8 cellular contexts compared by ENCODE assay signal in genomic region chr1:244322791-244323521, GRCh38.
DNase-seq lines count a peak whose midpoint lies in the region; ATAC-seq and TF ChIP-seq lines count a peak whose summit lies in the region.

No MANE protein-coding gene starts in this region.

- 31 to 42% methylated on average over 6 of the region's 6 CpGs for WGBS in transverse colon (ENCODE audit: low coverage in 1 of 2), 2 donors

- TF ChIP-seq EP300 in transverse colon (IDR thresholded peaks at IDR 0.05; ENCODE audit: low read depth): no peak

- intact Hi-C loops in Panc1 (cut with micrococcal nuclease; ENCODE audit: unreplicated experiment) (loop anchor here (10.0 kb wide), 1 partner anchor 112 kb away; no protein-coding TSS in a partner anchor), transverse colon (cut with DNase I; ENCODE audit: low total_unique reads) (no loop called here)

- peaks cover 12% of the 10 kb centered on the region for H3K4me1 ChIP-seq in Panc1 (ENCODE audit: control insufficient read depth, insufficient read depth, low read length)
- H3K4me1 ChIP-seq in transverse colon: peaks cover 0 to 35% (median 7%) of the 10 kb centered on the region in 4 donors

- CTCF ChIA-PET in Panc1 (lab: Charles Lee): no interaction called here

- TF ChIP-seq CTCF in Panc1 (IDR thresholded peaks at IDR 0.05) (no peak), transverse colon (IDR thresholded peaks at IDR 0.05) (no peak)

- POLR2A ChIA-PET in Panc1 (lab: Charles Lee): interaction anchor here (0.6 kb wide), 1 partner anchor 31 kb away, joined by 6 read pairs; no protein-coding TSS in a partner anchor

- TF ChIP-seq POLR2A in transverse colon (IDR thresholded peaks at IDR 0.05): no peak

- no peaks in the 10 kb centered on the region for H3K9me3 ChIP-seq in Panc1 (ENCODE audit: control insufficient read depth, insufficient read depth, low read depth, low read length)
- peaks cover 0 to 2% of the 10 kb centered on the region in 2 donors for H3K9me3 ChIP-seq in transverse colon

- no peaks in the 10 kb centered on the region for H3K36me3 ChIP-seq in Panc1 (ENCODE audit: control insufficient read depth, insufficient read depth, low read length)
- no peaks in the 10 kb centered on the region for H3K36me3 ChIP-seq in transverse colon

- H3K4me3 ChIP-seq in Panc1 (ENCODE audit: low read depth in 2 of 2, low read length in 2 of 2) (no peak overlapping the region), transverse colon (no peak overlapping the region)

- ATAC-seq in Panc1: peak; percentile 94

- BruUV-seq in Panc1 (replicated peaks; lab: Mats Ljungman, UMichigan): no TSS peak

- in situ Hi-C loops in Panc1 (cut with HindIII; ENCODE audit: low pct_unique_long_range_greater_than_20kb, low sequenced_read_pairs): no loop called here
- in situ Hi-C loops in transverse colon (cut with MboI; ENCODE audit: low pct_ligation_motif_present in 1 of 4, low pct_unique_long_range_greater_than_20kb in 1 of 4, low sequenced_read_pairs in 3 of 4): no loop called here

- DNase-seq in SIG-M5 treated with dmso at 0.1 percent for 504 hours (lab: John Stamatoyannopoulos, UW; ENCODE audit: unreplicated experiment) (peak; percentile 86), SIG-M5 (lab: John Stamatoyannopoulos, UW) (no peak), Panc1 (ENCODE audit: low read depth, low spot score) (peak; percentile 92), left kidney (ENCODE audit: low read depth, low spot score) (peak; percentile 64), transverse colon (no peak), NCI-H128 (lab: John Stamatoyannopoulos, UW; ENCODE audit: unreplicated experiment) (no peak), retina (no peak)
- peak; percentile 44 for DNase-seq in central memory CD4-positive, alpha-beta T cell

- H3K27me3 ChIP-seq in Panc1 (ENCODE audit: control insufficient read depth, insufficient read depth, low read length): no peaks in the 10 kb centered on the region
- no peaks in the 10 kb centered on the region for H3K27me3 ChIP-seq in transverse colon

- H3K27ac ChIP-seq in Panc1 (ENCODE audit: low read length): peak overlapping the region; percentile 52
- peak overlapping the region; percentile 64 to 73 (median 70) for H3K27ac ChIP-seq in transverse colon

Comparison
In these comparisons a context has a peak if more than half of its experiments do, and no peak if none do; other contexts are left out.
1. DNase-seq: peak in SIG-M5 treated with dmso at 0.1 percent for 504 hours (single experiment), Panc1 (single experiment), central memory CD4-positive, alpha-beta T cell (single experiment) and left kidney (single experiment); none in SIG-M5 (single experiment), transverse colon (single experiment), NCI-H128 (single experiment) and retina (single experiment).